Comparison of ENCODE assay signal across 17 cellular contexts in genomic region chr17:9053406-9053805, GRCh38. TPM values are rescaled to one million over a fixed set of nuclear protein-coding genes. Genes with fewer than 3 reads are reported as not detected.
DNase-seq lines count a peak whose midpoint lies in the region; ATAC-seq and TF ChIP-seq lines count a peak whose summit lies in the region.
"Had no signal": no experiment of that assay in that cellular context is flagged by ENCODE, and none has a peak within 500 bp of the region (broad histone marks: within the 10 kb centered on the region; RNA-seq: fewer than 3 reads in every experiment).

No MANE protein-coding gene starts in this region.

- H3K9me3 ChIP-seq in iPS-20b (ENCODE audit: insufficient read depth, low read depth, low read length) (no peaks in the 10 kb centered on the region; the same call in 1 of the 2 replicates), WERI-Rb-1 (ENCODE audit: severe bottlenecking) (peaks cover 3% of the 10 kb centered on the region), mesenchymal stem cell (ENCODE audit: control insufficient read depth, low read length) (peaks cover 3% of the 10 kb centered on the region)

- no peak overlapping the region for H3K14ac ChIP-seq in mesenchymal stem cell (ENCODE audit: low read length in 2 of 2)

- no peaks in the 10 kb centered on the region for H3K36me3 ChIP-seq in iPS-20b (ENCODE audit: insufficient read depth, low read depth, low read length)
- no peaks in the 10 kb centered on the region for H3K36me3 ChIP-seq in WERI-Rb-1
- H3K36me3 ChIP-seq in mesenchymal stem cell (ENCODE audit: control insufficient read depth in 1 of 2, insufficient read depth in 2 of 2, low read depth in 1 of 2, low read length in 2 of 2): no peaks in the 10 kb centered on the region

- no peaks in the 10 kb centered on the region for H3K4me1 Mint-ChIP-seq in T-cell
- H3K4me1 Mint-ChIP-seq: CD14-positive monocyte had no signal

- no peak overlapping the region for H2BK120ac ChIP-seq in mesenchymal stem cell (ENCODE audit: low read depth, low read length)

- no peaks in the 10 kb centered on the region for H3K79me1 ChIP-seq in mesenchymal stem cell (replicated peaks; ENCODE audit: low read length, poor library complexity, severe bottlenecking)

- no peak overlapping the region for H3K4ac ChIP-seq in mesenchymal stem cell (ENCODE audit: low read depth in 1 of 2, low read length in 2 of 2)

- no peak for ATAC-seq in T-cell (replicated peaks in 1 of 4)
- ATAC-seq: CD8-positive, alpha-beta T cell had no signal

- H3K27me3 ChIP-seq in iPS-20b (ENCODE audit: insufficient read depth, low read length) (peaks cover 65% of the 10 kb centered on the region), WERI-Rb-1 (ENCODE audit: insufficient read depth, low read depth, severe bottlenecking) (no peaks in the 10 kb centered on the region), mesenchymal stem cell (ENCODE audit: control insufficient read depth in 1 of 2, insufficient read depth in 1 of 2, low read length in 2 of 2) (peaks cover 0 to 13% of the 10 kb centered on the region in 2 experiments)

- H2BK12ac ChIP-seq in mesenchymal stem cell (ENCODE audit: low read length in 2 of 2): no peak overlapping the region

- DNase-seq in activated CD8-positive, alpha-beta memory T cell treated with anti-CD3 and anti-CD28 coated beads, Interleukin-2, amount 50 U/mL, for 48 hours: peak; percentile 3
- DNase-seq in activated CD8-positive, alpha-beta memory T cell treated with anti-CD3 and anti-CD28 coated beads, Interleukin-2, amount 50 U/mL, for 4 hours: no peak
- DNase-seq in ecto neural progenitor cell (ENCODE audit: low spot score): peak; percentile 41
- peak; percentile 6 for DNase-seq in posterior vena cava (ENCODE audit: low spot score)
- no peak for DNase-seq in WERI-Rb-1
- DNase-seq in mesenchymal stem cell: no peak
- DNase-seq in T-cell: no peak
- DNase-seq: CD8-positive, alpha-beta T cell; COR-L47; DMS153; DMS79 treated with DMSO at 0.1 percent for 48 hours; EL; GDM1 had no signal

- intact Hi-C loops in posterior vena cava (cut with DNase I): no loop called here

- no peak overlapping the region for H4K8ac ChIP-seq in mesenchymal stem cell (ENCODE audit: low read length)

- no peak overlapping the region for H2BK15ac ChIP-seq in mesenchymal stem cell (ENCODE audit: low read depth, poor library complexity, severe bottlenecking)

- 55% methylated on average over 4 of the region's 4 CpGs for WGBS in mesenchymal stem cell

- POLR2A ChIA-PET in T-cell (lab: Charles Lee): no interaction called here

- no peak overlapping the region for H3K18ac ChIP-seq in mesenchymal stem cell (ENCODE audit: low read depth in 1 of 2, low read length in 2 of 2)

- no peak overlapping the region for H3K23ac ChIP-seq in mesenchymal stem cell (ENCODE audit: low read length in 2 of 2)

- H3K36me3 Mint-ChIP-seq in T-cell: no peaks in the 10 kb centered on the region
- H3K36me3 Mint-ChIP-seq: CD14-positive monocyte; CD8-positive, alpha-beta T cell had no signal

- H3K4me1 ChIP-seq in iPS-20b (ENCODE audit: insufficient read depth, low read length) (peaks cover 24% of the 10 kb centered on the region), mesenchymal stem cell (ENCODE audit: control insufficient read depth, insufficient read depth, low read depth, low read length) (peaks cover 4% of the 10 kb centered on the region)

- H2AFZ ChIP-seq in mesenchymal stem cell (ENCODE audit: low read depth, low read length): no peak overlapping the region

- H4K91ac ChIP-seq in mesenchymal stem cell (ENCODE audit: low read length): no peak overlapping the region

- CTCF ChIA-PET in T-cell (lab: Charles Lee): no interaction called here

- no peak for TF ChIP-seq CTCF in WERI-Rb-1 (IDR thresholded peaks at IDR 0.05; ENCODE audit: low read depth, low read length)

- H3K9ac ChIP-seq in iPS-20b (ENCODE audit: low read depth, low read length): no peak overlapping the region; the same call in 1 of the 2 replicates
- no peak overlapping the region for H3K9ac ChIP-seq in mesenchymal stem cell (ENCODE audit: low read length)

- H3K4me3 ChIP-seq in iPS-20b (ENCODE audit: low read length) (peak overlapping the region; percentile 57; the same call in 1 of the 2 replicates), WERI-Rb-1 (ENCODE audit: low read depth, low read length) (no peak overlapping the region), mesenchymal stem cell (ENCODE audit: insufficient read depth in 1 of 2, low read depth in 1 of 2, low read length in 2 of 2) (no peak overlapping the region)

- no peak overlapping the region for H3K27ac ChIP-seq in iPS-20b (ENCODE audit: low read length)
- no peak overlapping the region for H3K27ac ChIP-seq in WERI-Rb-1
- H3K27ac ChIP-seq in mesenchymal stem cell (ENCODE audit: low read length, poor library complexity, severe bottlenecking): no peak overlapping the region
- H3K27ac ChIP-seq: 22Rv1 had no signal

- no peak overlapping the region for H3K4me3 Mint-ChIP-seq in T-cell
- H3K4me3 Mint-ChIP-seq: CD14-positive monocyte; CD8-positive, alpha-beta T cell had no signal

- H3K9me3 Mint-ChIP-seq in T-cell: no peaks in the 10 kb centered on the region

- no peak overlapping the region for H3K4me2 ChIP-seq in mesenchymal stem cell (ENCODE audit: low read length, poor library complexity, severe bottlenecking)

- no peak overlapping the region for H2BK5ac ChIP-seq in mesenchymal stem cell (ENCODE audit: low read depth, low read length, poor library complexity, severe bottlenecking)

- no peak overlapping the region for H3K27ac Mint-ChIP-seq in T-cell
- H3K27ac Mint-ChIP-seq: CD14-positive monocyte; CD8-positive, alpha-beta T cell had no signal

- H2AK5ac ChIP-seq in mesenchymal stem cell (ENCODE audit: low read length, severe bottlenecking): no peak overlapping the region

- peaks cover 19% of the 10 kb centered on the region in 2 donors for H3K27me3 Mint-ChIP-seq in T-cell

RNA-seq across cellular contexts. Expression of gene NTN1, which starts 32.1 kb away (rescaled TPM):
- total RNA-seq in posterior vena cava (10 to 100 TPM in 1 of 2 donors, 1 to 10 TPM in 1; 6.9 to 15.4 TPM), T-cell (under 1 TPM in 4 of 5 donors, not detected in 1; 0.07 to 0.15 (median 0.12) TPM)
- polyA plus RNA-seq in mesenchymal stem cell (2013, experiment 1 of 2): 0.14 TPM
- 0.19 TPM for polyA plus RNA-seq in mesenchymal stem cell (2013, experiment 2 of 2)
- total RNA-seq: HT1080 had no signal

Comparison
In these comparisons a context has a peak if more than half of its experiments do, and no peak if none do; other contexts are left out.
1. DNase-seq: peak in activated CD8-positive, alpha-beta memory T cell treated with anti-CD3 and anti-CD28 coated beads, Interleukin-2, amount 50 U/mL, for 48 hours (single experiment), ecto neural progenitor cell (single experiment) and posterior vena cava (single experiment); none in activated CD8-positive, alpha-beta memory T cell treated with anti-CD3 and anti-CD28 coated beads, Interleukin-2, amount 50 U/mL, for 4 hours (single experiment), WERI-Rb-1 (single experiment), mesenchymal stem cell (single experiment) and T-cell (0 of 34).
2. RNA of gene NTN1, which starts 32.1 kb away (total RNA-seq): 6.9 to 15.4 TPM in posterior vena cava; 0.07 to 0.15 TPM in T-cell; every median in the first group is over 4 times any median in the second.